In genomic region chr5:127320032-127320945, GRCh38 we compare ENCODE assay signal across 8 cellular contexts. TPM values are rescaled to one million over a fixed set of nuclear protein-coding genes. Genes with fewer than 3 reads are reported as not detected.
DNase-seq lines count a peak whose midpoint lies in the region; ATAC-seq and TF ChIP-seq lines count a peak whose summit lies in the region.

No MANE protein-coding gene starts in this region.

- H3K4me2 ChIP-seq in H9 (ENCODE audit: insufficient read depth, insufficient read length, low read length) (no peak overlapping the region), Loucy (ENCODE audit: low read depth, low read length, poor library complexity, severe bottlenecking) (peak overlapping the region; percentile 77)

- H4K20me1 ChIP-seq in H9 (ENCODE audit: control insufficient read depth, insufficient read depth, insufficient read length) (peaks cover 3% of the 10 kb centered on the region), Loucy (ENCODE audit: insufficient read depth, low read length, poor library complexity, severe bottlenecking) (no peaks in the 10 kb centered on the region)

- H3K14ac ChIP-seq in H9 (ENCODE audit: insufficient read depth, low read length): no peak overlapping the region

- no peak overlapping the region for H3K4me3 Mint-ChIP-seq in H9
- H3K4me3 Mint-ChIP-seq in immature natural killer cell: peak overlapping the region in 4 of 5 donors; percentile 0 to 61 (median 38)
- no peak overlapping the region for H3K4me3 Mint-ChIP-seq in CD8-positive, alpha-beta memory T cell

- H3K27me3 Mint-ChIP-seq in H9 (ENCODE audit: low read depth) (no peaks in the 10 kb centered on the region), immature natural killer cell (ENCODE audit: low read depth in 3 of 3) (peaks cover 0 to 5% (median 0%) of the 10 kb centered on the region in 3 donors)
- H3K27me3 Mint-ChIP-seq in CD8-positive, alpha-beta memory T cell: peaks cover 8 to 11% of the 10 kb centered on the region in 2 donors

- H3K4ac ChIP-seq in H9 (ENCODE audit: low read depth, low read length): no peak overlapping the region

- H3K4me1 ChIP-seq in H9 (ENCODE audit: insufficient read depth, low read length): peaks cover 14% of the 10 kb centered on the region; the same call in 1 of the 2 replicates
- H3K4me1 ChIP-seq in Loucy (ENCODE audit: insufficient read depth, low read length, poor library complexity, severe bottlenecking): peaks cover 35% of the 10 kb centered on the region
- H3K4me1 ChIP-seq in CD8-positive, alpha-beta memory T cell (ENCODE audit: insufficient read depth, low read length): no peaks in the 10 kb centered on the region

- no CpG with 5 or more reads among the region's 5 CpGs for WGBS in H9 (ENCODE audit: extremely low coverage, insufficient read length, low lambda C conversion rate)

- no peak overlapping the region for H3K9ac ChIP-seq in H9 (ENCODE audit: extremely low read depth, insufficient read length, low read length)
- no peak overlapping the region for H3K9ac ChIP-seq in Loucy (ENCODE audit: low read depth, low read length, poor library complexity, severe bottlenecking)

- H3K36me3 Mint-ChIP-seq in H9 (ENCODE audit: insufficient read depth in 1 of 3, low read depth in 3 of 3): peaks cover 2 to 11% (median 10%) of the 10 kb centered on the region in 3 experiments; a peak in 3 of 7 replicates
- H3K36me3 Mint-ChIP-seq in immature natural killer cell: no peaks in the 10 kb centered on the region
- no peaks in the 10 kb centered on the region for H3K36me3 Mint-ChIP-seq in CD8-positive, alpha-beta memory T cell

- in situ Hi-C loops in G401 (cut with HindIII; ENCODE audit: low sequenced_read_pairs): no loop called here

- no peak for DNase-seq in H9
- peak in 2 of 3 donors; percentile 13 to 16 for DNase-seq in immature natural killer cell
- no peak for DNase-seq in CD8-positive, alpha-beta memory T cell
- DNase-seq in head of caudate nucleus: no peak
- DNase-seq in caudate nucleus (lab: John Stamatoyannopoulos, UW): no peak
- no peak for DNase-seq in G401 (ENCODE audit: low spot score)

- peak overlapping the region; percentile 58 for H3K4me3 ChIP-seq in Loucy (ENCODE audit: low read length, poor library complexity, severe bottlenecking)
- no peak overlapping the region for H3K4me3 ChIP-seq in CD8-positive, alpha-beta memory T cell (ENCODE audit: low read length)

- peak overlapping the region; percentile 63 to 84 (median 64); a peak in 6 of 7 replicates for H3K27ac Mint-ChIP-seq in H9
- H3K27ac Mint-ChIP-seq in immature natural killer cell: peak overlapping the region in 4 of 6 donors; percentile 17 to 84 (median 40)
- peak overlapping the region in 1 of 8 donors; percentile 17 for H3K27ac Mint-ChIP-seq in CD8-positive, alpha-beta memory T cell

- no peak overlapping the region for H2BK120ac ChIP-seq in H9 (ENCODE audit: low read depth, low read length, poor library complexity, severe bottlenecking)

- H4K5ac ChIP-seq in H9 (ENCODE audit: insufficient read length, low read depth, low read length): no peak overlapping the region

- H3K79me2 ChIP-seq in H9 (ENCODE audit: insufficient read depth, low read length): peaks cover 4% of the 10 kb centered on the region; the same call in 1 of the 2 replicates
- H3K79me2 ChIP-seq in Loucy (ENCODE audit: insufficient read depth, low read length): no peaks in the 10 kb centered on the region

- H3K27ac ChIP-seq in H9 (ENCODE audit: insufficient read length, low read depth, low read length): peak overlapping the region; percentile 2
- H3K27ac ChIP-seq in CD8-positive, alpha-beta memory T cell (ENCODE audit: low read depth, low read length): no peak overlapping the region
- H3K27ac ChIP-seq in caudate nucleus (ENCODE audit: low read depth, low read length): no peak overlapping the region

- H3K23me2 ChIP-seq in H9 (ENCODE audit: insufficient read length, low read depth, low read length, poor library complexity, severe bottlenecking): no peaks in the 10 kb centered on the region

- no peak overlapping the region for H3K56ac ChIP-seq in H9 (ENCODE audit: insufficient read length, low read depth, low read length)

- peak; percentile 98 for ATAC-seq in GM18517 (IDR thresholded peaks at IDR 0.05; ENCODE audit: unreplicated experiment)

- no peaks in the 10 kb centered on the region for H3K9me3 Mint-ChIP-seq in H9
- no peaks in the 10 kb centered on the region for H3K9me3 Mint-ChIP-seq in immature natural killer cell
- no peaks in the 10 kb centered on the region for H3K9me3 Mint-ChIP-seq in CD8-positive, alpha-beta memory T cell

- H3K9me3 ChIP-seq in H9 (ENCODE audit: control insufficient read depth, low read depth, low read length) (no peaks in the 10 kb centered on the region), Loucy (ENCODE audit: insufficient read depth, low read depth, low read length) (no peaks in the 10 kb centered on the region)
- no peaks in the 10 kb centered on the region for H3K9me3 ChIP-seq in CD8-positive, alpha-beta memory T cell (ENCODE audit: low read length)

- no peak overlapping the region for H4K8ac ChIP-seq in H9 (replicated peaks; ENCODE audit: insufficient read length, low read depth, low read length)

- peaks cover 32 to 44% of the 10 kb centered on the region in 2 experiments for H3K4me1 Mint-ChIP-seq in H9
- H3K4me1 Mint-ChIP-seq in immature natural killer cell: peaks cover 24 to 29% of the 10 kb centered on the region in 2 donors
- H3K4me1 Mint-ChIP-seq in CD8-positive, alpha-beta memory T cell: peaks cover 9 to 18% (median 15%) of the 10 kb centered on the region in 3 donors

- H3K27me3 ChIP-seq in H9 (ENCODE audit: insufficient read depth, low read length): no peaks in the 10 kb centered on the region
- no peaks in the 10 kb centered on the region for H3K27me3 ChIP-seq in Loucy (ENCODE audit: insufficient read depth, low read length, poor library complexity, severe bottlenecking)
- no peaks in the 10 kb centered on the region for H3K27me3 ChIP-seq in CD8-positive, alpha-beta memory T cell (ENCODE audit: insufficient read depth, low read length, poor library complexity, severe bottlenecking)

- intact Hi-C loops in head of caudate nucleus (cut with DNase I): no loop called here

- H2BK12ac ChIP-seq in H9 (ENCODE audit: insufficient read length, low read depth, low read length): no peak overlapping the region

- H3F3A ChIP-seq in Loucy (ENCODE audit: low read depth): 0 out of 2 replicates have a peak, but pooled peaks cover 3% of the 10 kb centered on the region

- POLR2A ChIA-PET in CD8-positive, alpha-beta memory T cell (lab: Charles Lee): no interaction called here

- H2BK15ac ChIP-seq in H9 (ENCODE audit: low read depth, low read length): no peak overlapping the region

- H3K9me2 ChIP-seq in Loucy (replicated peaks; ENCODE audit: low read depth, low read length): no peaks in the 10 kb centered on the region

- CTCF ChIA-PET in CD8-positive, alpha-beta memory T cell (lab: Charles Lee): no interaction called here

- TF ChIP-seq CTCF in H9 (conservative IDR thresholded peaks at IDR 0.05): no peak
- TF ChIP-seq CTCF in Loucy (conservative IDR thresholded peaks at IDR 0.05; ENCODE audit: low read length): no peak

- no peaks in the 10 kb centered on the region for H3K79me1 ChIP-seq in H9 (ENCODE audit: insufficient read depth, low read depth, low read length, poor library complexity, severe bottlenecking)

- no peak overlapping the region for H3K18ac ChIP-seq in H9 (ENCODE audit: insufficient read length, low read depth, low read length)

- H2AFZ ChIP-seq in H9 (ENCODE audit: low read length) (no peak overlapping the region), Loucy (ENCODE audit: low read length) (no peak overlapping the region)

- no peak overlapping the region for H2AK5ac ChIP-seq in H9 (ENCODE audit: insufficient read length, low read length)

- H3T11ph ChIP-seq in H9 (ENCODE audit: low read length): no peak overlapping the region

- H2BK5ac ChIP-seq in H9 (ENCODE audit: insufficient read length, low read length): no peak overlapping the region

- H3K36me3 ChIP-seq in Loucy (ENCODE audit: insufficient read depth, low read length): no peaks in the 10 kb centered on the region
- no peaks in the 10 kb centered on the region for H3K36me3 ChIP-seq in CD8-positive, alpha-beta memory T cell (ENCODE audit: insufficient read depth, low read length)

- H3K23ac ChIP-seq in H9 (ENCODE audit: insufficient read length, low read depth, low read length): no peak overlapping the region

- no peak overlapping the region for H4K91ac ChIP-seq in H9 (ENCODE audit: insufficient read length, low read depth, low read length)

- no peak overlapping the region for H2BK20ac ChIP-seq in H9 (ENCODE audit: low read depth, low read length, poor library complexity, severe bottlenecking)

RNA-seq across cellular contexts. Expression of gene MEGF10, which starts 29.7 kb away (rescaled TPM):
- 36.5 and 38.5 TPM in 2 replicates for total RNA-seq in H9 (2021)
- not detected for polyA plus RNA-seq in immature natural killer cell
- total RNA-seq in CD8-positive, alpha-beta memory T cell: not detected
- not detected for polyA plus RNA-seq in CD8-positive, alpha-beta memory T cell
- 0.03 TPM in 1 of 2 replicates, not detected in the other for total RNA-seq in G401 (2014; rRNA removed; shearing (Covaris generic))

Comparison
In these comparisons a context has a peak if more than half of its experiments do, and no peak if none do; other contexts are left out.
1. DNase-seq: peak in immature natural killer cell (2 of 3); none in H9 (single experiment), CD8-positive, alpha-beta memory T cell (0 of 5), head of caudate nucleus (0 of 42), caudate nucleus (0 of 61) and G401 (single experiment).
2. H3K4me3 Mint-ChIP-seq: peak in immature natural killer cell (4 of 5); none in H9 (0 of 2) and CD8-positive, alpha-beta memory T cell (0 of 7).
3. RNA of gene MEGF10, which starts 29.7 kb away (total RNA-seq): 36.5 to 38.5 TPM in H9; not detected in CD8-positive, alpha-beta memory T cell and 0.03 TPM in G401; every median in the first group is over 10 times any median in the second.